21 cellular contexts compared by ENCODE assay signal in genomic region chr20:44097521-44098255, GRCh38.
A peak's percentile ranks its signal among the peaks of the same experiment; 100 is the strongest.
DNase-seq lines count a peak whose midpoint lies in the region; ATAC-seq and TF ChIP-seq lines count a peak whose summit lies in the region.
"Had no signal": no experiment of that assay in that cellular context is flagged by ENCODE, and none has a peak within 500 bp of the region (broad histone marks: within the 10 kb centered on the region; RNA-seq: fewer than 3 reads in every experiment).

No MANE protein-coding gene starts in this region.

- POLR2A ChIA-PET in HEK293 (lab: Yijun Ruan, JAX): no interaction called here

- no peak for TF ChIP-seq CTCF in HEK293 (tag by site-specific recombination; IDR thresholded peaks at IDR 0.05)
- no peak for TF ChIP-seq CTCF in epithelial cell of esophagus (IDR thresholded peaks at IDR 0.05; ENCODE audit: insufficient read depth, low read depth, low read length, missing control alignments)
- no peak for TF ChIP-seq CTCF in nephron progenitor cell (IDR thresholded peaks at IDR 0.05)
- TF ChIP-seq CTCF in foreskin fibroblast (IDR thresholded peaks at IDR 0.05; ENCODE audit: low read depth, low read length): no peak

- peaks cover 7% of the 10 kb centered on the region for H3K9me3 Mint-ChIP-seq in nephron progenitor cell
- H3K9me3 Mint-ChIP-seq: activated CD4-positive, alpha-beta memory T cell treated with anti-CD3 and anti-CD28 coated beads, Interleukin-2, amount 10 ng/mL, durations not matched to agents 7 days and 5 days; activated T-helper 1 cell treated with anti-CD3 and anti-CD28 coated beads, Interleukin-12 subunit alpha, Interleukin-12 subunit beta, Interleukin-2, Interleukin-4 antibody, amounts not matched to agents 30 ng/mL and 10 ng/mL and 1 ng/mL, durations not matched to agents 14 hours and 24 hours and 36 hours; GM23338 had no signal

- TF ChIP-seq POLR2A in GM18505 (IDR thresholded peaks at IDR 0.05; ENCODE audit: borderline replicate concordance, extremely low read depth, insufficient read depth, insufficient read length): no peak

- DNase-seq in OCI-M1 (lab: John Stamatoyannopoulos, UW) (peak; percentile 26), epithelial cell of esophagus (ENCODE audit: low read depth) (peak; percentile 78), nephron progenitor cell (no peak), COLO829 (ENCODE audit: low spot score) (no peak), foreskin fibroblast (no peak)
- DNase-seq: activated CD4-positive, alpha-beta memory T cell treated with anti-CD3 and anti-CD28 coated beads, Interleukin-2, amount 10 ng/mL, durations not matched to agents 7 days and 5 days; Caco-2; effector memory CD4-positive, alpha-beta T cell; left cardiac atrium; NCI-H1930; NCI-H446; NK-92 treated with Interleukin-12 subunit alpha and Interleukin-12 subunit beta, amount 100 ng/mL, for 24 hours; occipital lobe; SHP77 treated with DMSO at 0.1 percent for 48 hours had no signal

- no peak overlapping the region for H3K4me3 Mint-ChIP-seq in nephron progenitor cell
- H3K4me3 Mint-ChIP-seq: activated CD4-positive, alpha-beta memory T cell treated with anti-CD3 and anti-CD28 coated beads, Interleukin-2, amount 10 ng/mL, durations not matched to agents 7 days and 5 days; activated T-helper 1 cell treated with anti-CD3 and anti-CD28 coated beads, Interleukin-12 subunit alpha, Interleukin-12 subunit beta, Interleukin-2, Interleukin-4 antibody, amounts not matched to agents 30 ng/mL and 10 ng/mL and 1 ng/mL, durations not matched to agents 14 hours and 24 hours and 36 hours; GM23338; IgD-negative memory B cell had no signal

- peak overlapping the region; percentile 75 for H3K27ac Mint-ChIP-seq in nephron progenitor cell
- H3K27ac Mint-ChIP-seq: activated CD4-positive, alpha-beta memory T cell treated with anti-CD3 and anti-CD28 coated beads, Interleukin-2, amount 10 ng/mL, durations not matched to agents 7 days and 5 days; activated T-helper 1 cell treated with anti-CD3 and anti-CD28 coated beads, Interleukin-12 subunit alpha, Interleukin-12 subunit beta, Interleukin-2, Interleukin-4 antibody, amounts not matched to agents 30 ng/mL and 10 ng/mL and 1 ng/mL, durations not matched to agents 14 hours and 24 hours and 36 hours; GM23338; IgD-negative memory B cell had no signal

- peaks cover 24% of the 10 kb centered on the region for H3K27me3 Mint-ChIP-seq in nephron progenitor cell (ENCODE audit: low read depth, poor library complexity)

- CTCF ChIA-PET in HEK293 (lab: Yijun Ruan, JAX): interaction anchor here (1.1 to 1.3 kb wide), 3 partner anchors 19 to 649 kb away, joined by 3 to 5 read pairs (median 4); no protein-coding TSS in a partner anchor

- no peaks in the 10 kb centered on the region for H3K36me3 Mint-ChIP-seq in nephron progenitor cell (ENCODE audit: low read depth)
- H3K36me3 Mint-ChIP-seq: IgD-negative memory B cell had no signal

- no peaks in the 10 kb centered on the region for H3K4me1 ChIP-seq in HEK293 (ENCODE audit: control insufficient read depth, insufficient read depth, low read length)
- H3K4me1 ChIP-seq: Caco-2, vagina had no signal

- H3K9me3 ChIP-seq in HEK293 (ENCODE audit: control insufficient read depth, insufficient read depth, low read depth, low read length): no peaks in the 10 kb centered on the region; the same call in 1 of the 2 replicates
- H3K9me3 ChIP-seq: Caco-2 had no signal

- peaks cover 38% of the 10 kb centered on the region for H3K4me1 Mint-ChIP-seq in nephron progenitor cell
- H3K4me1 Mint-ChIP-seq: activated CD4-positive, alpha-beta memory T cell treated with anti-CD3 and anti-CD28 coated beads, Interleukin-2, amount 10 ng/mL, durations not matched to agents 7 days and 5 days; IgD-negative memory B cell had no signal

- ATAC-seq in GM18505 (IDR thresholded peaks at IDR 0.05; ENCODE audit: unreplicated experiment): no peak
- ATAC-seq: GM23338 had no signal

- H3K36me3 ChIP-seq in HEK293 (ENCODE audit: control insufficient read depth in 2 of 2, insufficient read depth in 1 of 2, low read length in 2 of 2): no peaks in the 10 kb centered on the region
- H3K36me3 ChIP-seq: vagina had no signal

- no peak overlapping the region for H3K27ac ChIP-seq in HEK293 (ENCODE audit: extremely low read depth, low read depth, low read length)
- H3K27ac ChIP-seq: vagina, VCaP had no signal

- H3K4me3 ChIP-seq in HEK293 (ENCODE audit: low read depth, low read length): no peak overlapping the region
- H3K4me3 ChIP-seq in epithelial cell of esophagus (ENCODE audit: low read length): no peak overlapping the region
- H3K4me3 ChIP-seq in foreskin fibroblast (ENCODE audit: low read depth in 1 of 2, low read length in 2 of 2): no peak overlapping the region
- H3K4me3 ChIP-seq: GM23338, vagina had no signal

TF ChIP-seq in HEK293, 187 proteins besides CTCF, POLR2A, EP300 and RAD21:
- TF ChIP-seq ZNF138 (tag by site-specific recombination; IDR thresholded peaks at IDR 0.05; ENCODE audit: borderline replicate concordance): no peak
- peak; percentile 55; the same call in 1 of the 2 replicates for TF ChIP-seq ZNF449 (tag by site-specific recombination; IDR thresholded peaks at IDR 0.05)
- TF ChIP-seq BCL6B (tag by site-specific recombination; IDR thresholded peaks at IDR 0.05): no peak
- TF ChIP-seq ZNF600 (tag by site-specific recombination; IDR thresholded peaks at IDR 0.05): no peak

Comparison
In these comparisons a context has a peak if more than half of its experiments do, and no peak if none do; other contexts are left out.
1. DNase-seq: peak in OCI-M1 (single experiment) and epithelial cell of esophagus (single experiment); none in nephron progenitor cell (single experiment), COLO829 (single experiment) and foreskin fibroblast (0 of 2).